Comparison of ENCODE assay signal across 10 cellular contexts in the genomic region with DNA sequence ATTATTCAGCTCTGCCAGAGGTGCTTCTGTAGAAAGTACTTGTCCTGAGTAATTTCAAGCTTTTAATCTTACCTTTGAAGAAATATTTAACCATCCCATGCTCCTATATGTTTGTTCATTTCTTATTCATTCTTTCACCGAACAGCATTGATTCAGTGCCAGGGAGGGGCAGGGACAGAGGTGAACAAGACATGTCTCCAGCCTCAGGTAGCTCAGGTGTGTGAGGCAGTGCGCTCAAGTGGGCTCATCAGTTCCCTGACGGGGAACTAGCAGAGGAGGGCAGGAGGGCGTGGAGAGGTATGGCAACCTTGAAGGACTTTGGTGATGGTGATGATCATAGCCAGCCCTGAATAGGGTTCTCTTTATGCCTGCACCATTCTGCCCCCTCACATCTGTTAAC. TPM values are rescaled to one million over a fixed set of nuclear protein-coding genes. Genes with fewer than 3 reads are reported as not detected.
DNase-seq lines count a peak whose midpoint lies in the region; ATAC-seq and TF ChIP-seq lines count a peak whose summit lies in the region.
"Had no signal": no experiment of that assay in that cellular context is flagged by ENCODE, and none has a peak within 500 bp of the region (broad histone marks: within the 10 kb centered on the region; RNA-seq: fewer than 3 reads in every experiment).

No MANE protein-coding gene starts in this region.

- no peak for TF ChIP-seq POLR2A in uterus (IDR thresholded peaks at IDR 0.05)

- H3K4me1 Mint-ChIP-seq in osteocyte (ENCODE audit: unreplicated experiment) (peaks cover 82% of the 10 kb centered on the region), endothelial cell (ENCODE audit: unreplicated experiment) (peaks cover 17% of the 10 kb centered on the region)

- H3K9me3 Mint-ChIP-seq in osteocyte (ENCODE audit: unreplicated experiment) (no peaks in the 10 kb centered on the region), endothelial cell (ENCODE audit: unreplicated experiment) (no peaks in the 10 kb centered on the region)
- H3K9me3 Mint-ChIP-seq: stimulated activated naive CD8-positive, alpha-beta T cell treated with anti-CD3 and anti-CD28 coated beads, Interleukin-15, Interleukin-2, amounts not matched to agents 100 ng/mL and 50 ng/mL, for 24 hours had no signal

- H3K36me3 ChIP-seq in cardiac muscle cell (no peaks in the 10 kb centered on the region), uterus (no peaks in the 10 kb centered on the region)

- H3K27ac Mint-ChIP-seq in osteocyte (ENCODE audit: unreplicated experiment) (peak overlapping the region; percentile 94), endothelial cell (ENCODE audit: unreplicated experiment) (no peak overlapping the region)
- H3K27ac Mint-ChIP-seq: stimulated activated naive CD8-positive, alpha-beta T cell treated with anti-CD3 and anti-CD28 coated beads, Interleukin-15, Interleukin-2, amounts not matched to agents 100 ng/mL and 50 ng/mL, for 24 hours had no signal

- intact Hi-C loops in Right ventricle myocardium superior (cut with DNase I) (loop anchor here (5.0 kb wide), 1 partner anchor 42 kb away; no protein-coding TSS in a partner anchor), uterus (cut with DNase I; ENCODE audit: low total_unique reads) (loop anchor here (10.0 kb wide), 1 partner anchor 85 kb away; a partner anchor contains a TSS)

- no peaks in the 10 kb centered on the region for H3K9me3 ChIP-seq in cardiac muscle cell (ENCODE audit: low read depth)
- no peaks in the 10 kb centered on the region for H3K9me3 ChIP-seq in uterus

- DNase-seq in cardiac muscle cell (ENCODE audit: low read depth in 1 of 2, low spot score in 1 of 2) (no peak), Right ventricle myocardium superior (no peak), osteocyte (ENCODE audit: extremely low spot score, unreplicated experiment) (no peak), uterus (peak in 1 of 2 donors; percentile 15), COLO668 (lab: John Stamatoyannopoulos, UW; ENCODE audit: unreplicated experiment) (no peak), NCI-H2171 (lab: John Stamatoyannopoulos, UW) (no peak), endothelial cell (ENCODE audit: low spot score) (no peak)
- DNase-seq: activated CD8-positive, alpha-beta memory T cell treated with anti-CD3 and anti-CD28 coated beads for 24 hours had no signal

- no peak for TF ChIP-seq CTCF in cardiac muscle cell (IDR thresholded peaks at IDR 0.05; ENCODE audit: low read depth, low read length)
- no peak for TF ChIP-seq CTCF in osteocyte (IDR thresholded peaks at IDR 0.05)
- TF ChIP-seq CTCF in uterus (IDR thresholded peaks at IDR 0.05): no peak
- no peak for TF ChIP-seq CTCF in endothelial cell (IDR thresholded peaks at IDR 0.05; ENCODE audit: unreplicated experiment)

- H3K4me3 Mint-ChIP-seq in osteocyte (ENCODE audit: unreplicated experiment) (no peak overlapping the region), endothelial cell (ENCODE audit: unreplicated experiment) (no peak overlapping the region)
- H3K4me3 Mint-ChIP-seq: stimulated activated naive CD8-positive, alpha-beta T cell treated with anti-CD3 and anti-CD28 coated beads, Interleukin-15, Interleukin-2, amounts not matched to agents 100 ng/mL and 50 ng/mL, for 24 hours had no signal

- H3K27me3 Mint-ChIP-seq in osteocyte (ENCODE audit: unreplicated experiment) (no peaks in the 10 kb centered on the region), endothelial cell (ENCODE audit: unreplicated experiment) (peaks cover 10% of the 10 kb centered on the region)
- H3K27me3 Mint-ChIP-seq: stimulated activated naive CD8-positive, alpha-beta T cell treated with anti-CD3 and anti-CD28 coated beads, Interleukin-15, Interleukin-2, amounts not matched to agents 100 ng/mL and 50 ng/mL, for 24 hours had no signal

- no peaks in the 10 kb centered on the region for H3K27me3 ChIP-seq in cardiac muscle cell
- no peaks in the 10 kb centered on the region for H3K27me3 ChIP-seq in uterus

- H3K4me1 ChIP-seq in cardiac muscle cell (ENCODE audit: low read depth): peaks cover 15% of the 10 kb centered on the region
- H3K4me1 ChIP-seq in uterus: peaks cover 41 to 44% of the 10 kb centered on the region in 2 donors

- H3K27ac ChIP-seq in cardiac muscle cell (peak overlapping the region; percentile 82), uterus (peak overlapping the region; percentile 86 to 93)

- H3K36me3 Mint-ChIP-seq in osteocyte (ENCODE audit: unreplicated experiment) (peaks cover 13% of the 10 kb centered on the region), endothelial cell (ENCODE audit: low read depth, unreplicated experiment) (peaks cover 7% of the 10 kb centered on the region)

- no peak for ATAC-seq in Right ventricle myocardium superior (ENCODE audit: poor library complexity)
- ATAC-seq in esophagus mucosa: peak; percentile 55

- no peak overlapping the region for H3K4me3 ChIP-seq in cardiac muscle cell
- H3K4me3 ChIP-seq in uterus: no peak overlapping the region

RNA-seq across cellular contexts. Expression of a gene that starts 25.9 kb away (rescaled TPM):
- total RNA-seq in cardiac muscle cell (77.3 and 85.1 TPM in 2 replicates), Right ventricle myocardium superior (75.5 TPM), esophagus mucosa (58.3 TPM), osteocyte (174 and 175 TPM in 2 replicates), uterus (100 to 1,000 TPM in 1 of 4 donors, 10 to 100 TPM in 3; 34.8 to 130 (median 67.7) TPM), endothelial cell (ENCODE audit: unreplicated experiment) (67.1 TPM)
- 15.4 and 22.2 TPM in 2 replicates for polyA plus RNA-seq in cardiac muscle cell
